Comparison of ENCODE assay signal across 8 cellular contexts in the genomic region with DNA sequence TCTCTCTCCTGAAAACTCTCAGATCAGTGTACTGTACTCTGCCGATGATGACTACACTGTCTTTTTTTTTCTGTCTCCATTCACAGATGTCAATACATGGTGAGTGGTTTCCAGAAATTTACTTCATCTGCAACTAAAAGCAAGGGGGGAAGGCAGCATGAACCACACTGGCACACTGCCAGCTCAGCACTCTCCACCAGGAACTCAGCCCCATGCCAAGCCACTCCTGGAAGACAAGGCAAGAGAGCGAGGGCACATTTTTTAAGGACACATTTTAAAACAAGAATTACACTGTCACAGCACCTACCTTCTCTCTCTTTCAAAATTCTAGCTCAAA.
DNase-seq lines count a peak whose midpoint lies in the region; ATAC-seq and TF ChIP-seq lines count a peak whose summit lies in the region.

No MANE protein-coding gene starts in this region.

- in situ Hi-C loops in GM13976 (cut with MboI; ENCODE audit: low sequenced_read_pairs, unreplicated experiment), result no loop called here

- intact Hi-C loops in Right ventricle myocardium superior (cut with DNase I) (no loop called here), right cardiac atrium (cut with DNase I) (no loop called here)

- no peak overlapping the region for H3K4me3 ChIP-seq in right atrium auricular region
- H3K4me3 ChIP-seq in SJSA1, result no peak overlapping the region
- no peak overlapping the region for H3K4me3 ChIP-seq in right cardiac atrium (ENCODE audit: low read length)

- H3K36me3 ChIP-seq in right atrium auricular region (no peaks in the 10 kb centered on the region), SJSA1 (no peaks in the 10 kb centered on the region)

- peak; percentile 62 for DNase-seq in Right ventricle myocardium superior
- DNase-seq in right atrium auricular region (ENCODE audit: low spot score), result no peak
- peak; percentile 60 to 71 for DNase-seq in SJSA1 (ENCODE audit: low read depth in 1 of 2, low spot score in 2 of 2)
- peak; percentile 43 to 79 (median 60) for DNase-seq in right cardiac atrium
- DNase-seq in NK-92 (lab: John Stamatoyannopoulos, UW; ENCODE audit: unreplicated experiment), result no peak
- no peak for DNase-seq in activated CD4-positive, CD25-positive, alpha-beta regulatory T cell (lab: John Stamatoyannopoulos, UW)
- DNase-seq in GM13976 (ENCODE audit: low spot score), result no peak
- no peak for DNase-seq in activated CD4-positive, alpha-beta T cell treated with anti-CD3 and anti-CD28 coated beads, Interleukin-2, amount 50 U/mL, for 4 hours

- ATAC-seq in Right ventricle myocardium superior (ENCODE audit: poor library complexity) (peak; percentile 54), right cardiac atrium (peak; percentile 14 to 51)

- no peak for TF ChIP-seq CTCF in right atrium auricular region (IDR thresholded peaks at IDR 0.05)
- TF ChIP-seq CTCF in GM13976 (IDR thresholded peaks at IDR 0.05; ENCODE audit: borderline replicate concordance, control extremely low read depth, extremely low read depth, insufficient read depth, missing control alignments), result no peak

- H3K27me3 ChIP-seq in right atrium auricular region (no peaks in the 10 kb centered on the region), SJSA1 (replicated peaks) (no peaks in the 10 kb centered on the region), right cardiac atrium (ENCODE audit: control insufficient read depth, insufficient read depth) (no peaks in the 10 kb centered on the region)

- H3K27ac ChIP-seq in right atrium auricular region (peak overlapping the region in 1 of 2 donors; percentile 17), SJSA1 (peak overlapping the region; percentile 75), right cardiac atrium (ENCODE audit: low read length) (no peak overlapping the region)

- WGBS in right cardiac atrium, result 35% methylated on average over 2 of the region's 2 CpGs

- peaks cover 0 to 29% of the 10 kb centered on the region in 2 donors for H3K4me1 ChIP-seq in right atrium auricular region
- H3K4me1 ChIP-seq in SJSA1 (replicated peaks), result peaks cover 25% of the 10 kb centered on the region
- peaks cover 5% of the 10 kb centered on the region for H3K4me1 ChIP-seq in right cardiac atrium (ENCODE audit: control insufficient read depth, insufficient read depth, low read length)

- H3K9me3 ChIP-seq in right atrium auricular region, result no peaks in the 10 kb centered on the region
- H3K9me3 ChIP-seq in SJSA1 (replicated peaks), result no peaks in the 10 kb centered on the region
- no peaks in the 10 kb centered on the region for H3K9me3 ChIP-seq in right cardiac atrium (ENCODE audit: control insufficient read depth, low read length)

Comparison
In these comparisons a context has a peak if more than half of its experiments do, and no peak if none do; other contexts are left out.
1. DNase-seq: peak in Right ventricle myocardium superior (single experiment), SJSA1 (2 of 2) and right cardiac atrium (3 of 3); none in right atrium auricular region (single experiment), NK-92 (single experiment), activated CD4-positive, CD25-positive, alpha-beta regulatory T cell (0 of 4), GM13976 (single experiment) and activated CD4-positive, alpha-beta T cell treated with anti-CD3 and anti-CD28 coated beads, Interleukin-2, amount 50 U/mL, for 4 hours (0 of 2).